8 cellular contexts compared by ENCODE assay signal in the genomic region with DNA sequence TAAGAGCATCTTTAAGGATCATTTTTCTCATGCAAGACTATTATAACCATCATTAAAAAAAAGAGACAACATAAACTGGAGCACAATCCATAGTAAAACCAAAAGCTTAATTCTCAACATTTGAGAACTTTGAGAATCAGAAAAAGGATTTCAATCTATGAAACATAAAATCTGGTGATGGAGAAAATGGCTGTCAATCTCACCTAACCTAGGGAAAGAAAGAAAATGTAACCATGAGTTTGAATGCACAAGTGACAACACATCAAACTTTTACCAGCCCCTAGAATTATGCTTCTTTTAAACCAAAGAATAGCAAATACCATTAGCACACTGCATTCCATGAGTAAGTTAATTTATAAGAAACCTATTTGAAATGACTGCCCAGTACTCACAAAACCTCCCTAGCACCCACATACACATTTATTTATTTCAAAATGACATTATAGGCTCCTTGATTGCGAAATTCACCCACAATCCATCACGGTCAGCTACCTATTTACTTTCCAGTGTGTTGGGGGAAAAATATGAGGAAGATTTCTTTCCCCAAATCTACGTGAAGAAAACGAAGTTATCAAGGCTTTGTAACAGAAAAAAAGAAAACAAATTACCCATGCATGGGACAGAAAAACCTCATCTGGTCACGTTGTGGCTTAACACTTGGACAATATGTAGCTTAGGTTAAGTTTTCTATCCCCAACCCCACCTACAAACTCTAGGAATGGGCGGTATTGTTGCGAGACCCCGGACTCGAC. TPM values are rescaled to one million over a fixed set of nuclear protein-coding genes. Genes with fewer than 3 reads are reported as not detected.
DNase-seq lines count a peak whose midpoint lies in the region; ATAC-seq and TF ChIP-seq lines count a peak whose summit lies in the region.

No MANE protein-coding gene starts in this region.

- no peaks in the 10 kb centered on the region for H3K27me3 ChIP-seq in esophagus squamous epithelium

- CTCF ChIA-PET in activated CD8-positive, alpha-beta memory T cell treated with anti-CD3 and anti-CD28 coated beads, Interleukin-2, amount 10 ng/mL, durations not matched to agents 7 days and 5 days (lab: Charles Lee): interaction anchor here (1.2 to 2.2 kb wide), 3 partner anchors 10 to 16 kb away, joined by 3 to 7 read pairs (median 3); no protein-coding TSS in a partner anchor

- WGBS in esophagus squamous epithelium, 2 donors: 2% methylated on average over 5 to 9 of the region's 9 CpGs

- peaks cover 0 to 39% (median 10%) of the 10 kb centered on the region in 3 donors for H3K4me1 ChIP-seq in esophagus squamous epithelium

- intact Hi-C loops in esophagus squamous epithelium (cut with DNase I): no loop called here

- no peak for TF ChIP-seq CTCF in esophagus squamous epithelium (IDR thresholded peaks at IDR 0.05)

- H3K4me1 Mint-ChIP-seq in activated CD8-positive, alpha-beta memory T cell treated with anti-CD3 and anti-CD28 coated beads, Interleukin-2, amount 10 ng/mL, durations not matched to agents 7 days and 5 days: peaks cover 45% of the 10 kb centered on the region

- in situ Hi-C loops in KBM-7 (cut with MboI; ENCODE audit: low pct_unique_long_range_greater_than_20kb, low sequenced_read_pairs): no loop called here

- peaks cover 27% of the 10 kb centered on the region for H3K36me3 Mint-ChIP-seq in activated CD8-positive, alpha-beta memory T cell treated with anti-CD3 and anti-CD28 coated beads, Interleukin-2, amount 10 ng/mL, durations not matched to agents 7 days and 5 days

- no peaks in the 10 kb centered on the region for H3K27me3 Mint-ChIP-seq in activated CD8-positive, alpha-beta memory T cell treated with anti-CD3 and anti-CD28 coated beads, Interleukin-2, amount 10 ng/mL, durations not matched to agents 7 days and 5 days

- no peak for TF ChIP-seq POLR2A in esophagus squamous epithelium (IDR thresholded peaks at IDR 0.05)

- H3K27ac Mint-ChIP-seq in activated CD8-positive, alpha-beta memory T cell treated with anti-CD3 and anti-CD28 coated beads, Interleukin-2, amount 10 ng/mL, durations not matched to agents 7 days and 5 days: peak overlapping the region; percentile 100

- peaks cover 23% of the 10 kb centered on the region for H3K36me3 ChIP-seq in SK-N-MC (ENCODE audit: insufficient read depth, low read length)
- no peaks in the 10 kb centered on the region for H3K36me3 ChIP-seq in esophagus squamous epithelium

- H3K27ac ChIP-seq in SK-N-MC (no peak overlapping the region), esophagus squamous epithelium (peak overlapping the region; percentile 94 to 97 (median 96))

- H3K4me3 ChIP-seq in SK-N-MC: peak overlapping the region; percentile 96
- H3K4me3 ChIP-seq in esophagus squamous epithelium: peak overlapping the region; percentile 74 to 84 (median 82)

- H3K9ac ChIP-seq in SK-N-MC (ENCODE audit: insufficient read length): peak overlapping the region; percentile 92

- H3K9me3 ChIP-seq in SK-N-MC (ENCODE audit: low read depth, low read length) (no peaks in the 10 kb centered on the region; the same call in 1 of the 2 replicates), esophagus squamous epithelium (no peaks in the 10 kb centered on the region)

- DNase-seq in activated CD8-positive, alpha-beta memory T cell treated with anti-CD3 and anti-CD28 coated beads, Interleukin-2, amount 10 ng/mL, durations not matched to agents 7 days and 5 days: no peak
- no peak for DNase-seq in activated CD8-positive, alpha-beta memory T cell treated with anti-CD3 and anti-CD28 coated beads, Interleukin-2, amount 50 U/mL, for 4 hours
- DNase-seq in SK-N-MC (ENCODE audit: low read depth, low spot score) (no peak), esophagus squamous epithelium (lab: John Stamatoyannopoulos, UW) (no peak), pons (ENCODE audit: low spot score) (peak; percentile 26), KBM-7 (no peak), NCI-H2107 treated with DMSO at 0.1 percent for 48 hours (lab: John Stamatoyannopoulos, UW; ENCODE audit: unreplicated experiment) (no peak)

- ATAC-seq in activated CD8-positive, alpha-beta memory T cell treated with anti-CD3 and anti-CD28 coated beads, Interleukin-2, amount 10 ng/mL, durations not matched to agents 7 days and 5 days: no peak
- no peak for ATAC-seq in GM21529 (IDR thresholded peaks at IDR 0.05; ENCODE audit: unreplicated experiment)

- peak overlapping the region; percentile 99 for H3K4me3 Mint-ChIP-seq in activated CD8-positive, alpha-beta memory T cell treated with anti-CD3 and anti-CD28 coated beads, Interleukin-2, amount 10 ng/mL, durations not matched to agents 7 days and 5 days

- H3K9me3 Mint-ChIP-seq in activated CD8-positive, alpha-beta memory T cell treated with anti-CD3 and anti-CD28 coated beads, Interleukin-2, amount 10 ng/mL, durations not matched to agents 7 days and 5 days (ENCODE audit: low read depth): no peaks in the 10 kb centered on the region

RNA-seq across cellular contexts. Expression of gene ASCC3, which starts 0.8 kb away (rescaled TPM):
- total RNA-seq in activated CD8-positive, alpha-beta memory T cell treated with anti-CD3 and anti-CD28 coated beads, Interleukin-2, amount 10 ng/mL, durations not matched to agents 7 days and 5 days: 10 to 100 TPM; 63.1 to 64.8 TPM
- 10 to 100 TPM; 14.2 to 58.9 (median 36.6) TPM for total RNA-seq in esophagus squamous epithelium
